Comparison of ENCODE assay signal across 12 cellular contexts in genomic region chr3:64221564-64222257, GRCh38. TPM values are rescaled to one million over a fixed set of nuclear protein-coding genes. Genes with fewer than 3 reads are reported as not detected.
A peak's percentile ranks its signal among the peaks of the same experiment; 100 is the strongest.
DNase-seq lines count a peak whose midpoint lies in the region; ATAC-seq and TF ChIP-seq lines count a peak whose summit lies in the region.
"Had no signal": no experiment of that assay in that cellular context is flagged by ENCODE, and none has a peak within 500 bp of the region (broad histone marks: within the 10 kb centered on the region; RNA-seq: fewer than 3 reads in every experiment).

No MANE protein-coding gene starts in this region.

- no TSS peak for BruUV-seq in mammary epithelial cell (replicated peaks; lab: Mats Ljungman, UMichigan)

- in situ Hi-C loops in mammary epithelial cell (cut with MboI; ENCODE audit: low sequenced_read_pairs in 2 of 2), result loop anchor here in 1 of 2 donors (10.0 kb wide), 1 partner anchor 197 kb away; the partner anchor contains the start of gene PSMD6
- in situ Hi-C loops in transverse colon (cut with MboI; ENCODE audit: low pct_ligation_motif_present in 1 of 4, low pct_unique_long_range_greater_than_20kb in 1 of 4, low sequenced_read_pairs in 3 of 4), result no loop called here

- H3K4me1 Mint-ChIP-seq in neural progenitor cell, result peaks cover 69% of the 10 kb centered on the region
- H3K4me1 Mint-ChIP-seq: activated T-helper 17 cell treated with anti-CD3 and anti-CD28 coated beads, Interleukin-2, amount 50 U/mL, for 72 hours had no signal

- TF ChIP-seq EP300 in transverse colon (IDR thresholded peaks at IDR 0.05; ENCODE audit: low read depth), result no peak

- ATAC-seq in GM19467 (IDR thresholded peaks at IDR 0.05; ENCODE audit: unreplicated experiment) (no peak), GM21737 (IDR thresholded peaks at IDR 0.05; ENCODE audit: unreplicated experiment) (no peak)
- ATAC-seq: activated CD8-positive, alpha-beta T cell treated with anti-CD3 and anti-CD28 coated beads for 36 hours; activated T-helper 17 cell treated with anti-CD3 and anti-CD28 coated beads, Interleukin-2, amount 50 U/mL, for 72 hours had no signal

- no peaks in the 10 kb centered on the region for H3K36me3 Mint-ChIP-seq in neural progenitor cell
- H3K36me3 Mint-ChIP-seq: memory B cell had no signal

- H3K27ac Mint-ChIP-seq in neural progenitor cell, result no peak overlapping the region
- H3K27ac Mint-ChIP-seq: activated CD8-positive, alpha-beta T cell treated with anti-CD3 and anti-CD28 coated beads for 36 hours; activated T-helper 17 cell treated with anti-CD3 and anti-CD28 coated beads, Interleukin-2, amount 50 U/mL, for 72 hours; memory B cell had no signal

- 82% methylated on average over 6 of the region's 6 CpGs for WGBS in mammary epithelial cell (ENCODE audit: low coverage, missing lambda C conversion rate)
- 82 to 83% methylated on average over 6 of the region's 6 CpGs for WGBS in esophagus squamous epithelium, 2 donors
- 71 to 78% methylated on average over 5 to 6 of the region's 6 CpGs for WGBS in transverse colon (ENCODE audit: low coverage in 1 of 2), 2 donors

- TF ChIP-seq POLR2A in breast epithelium (IDR thresholded peaks at IDR 0.05), result no peak
- TF ChIP-seq POLR2A in esophagus squamous epithelium (IDR thresholded peaks at IDR 0.05), result no peak
- TF ChIP-seq POLR2A in transverse colon (IDR thresholded peaks at IDR 0.05), result no peak

- no peaks in the 10 kb centered on the region for H3K9me3 Mint-ChIP-seq in neural progenitor cell
- H3K9me3 Mint-ChIP-seq: activated CD8-positive, alpha-beta T cell treated with anti-CD3 and anti-CD28 coated beads for 36 hours; activated T-helper 17 cell treated with anti-CD3 and anti-CD28 coated beads, Interleukin-2, amount 50 U/mL, for 72 hours; memory B cell had no signal

- TF ChIP-seq CTCF in breast epithelium (IDR thresholded peaks at IDR 0.05), result no peak
- no peak for TF ChIP-seq CTCF in mammary epithelial cell (conservative IDR thresholded peaks at IDR 0.05 in 1 of 2, IDR thresholded peaks at IDR 0.05 in 1 of 2; ENCODE audit: extremely low read depth in 1 of 2, insufficient read depth in 1 of 2, low read depth in 1 of 2, low read length in 2 of 2)
- no peak for TF ChIP-seq CTCF in esophagus squamous epithelium (IDR thresholded peaks at IDR 0.05)
- TF ChIP-seq CTCF in neural progenitor cell (IDR thresholded peaks at IDR 0.05), result no peak
- TF ChIP-seq CTCF in transverse colon (IDR thresholded peaks at IDR 0.05), result no peak

- H3K4me3 Mint-ChIP-seq in neural progenitor cell, result no peak overlapping the region
- H3K4me3 Mint-ChIP-seq: activated CD8-positive, alpha-beta T cell treated with anti-CD3 and anti-CD28 coated beads for 36 hours; activated T-helper 17 cell treated with anti-CD3 and anti-CD28 coated beads, Interleukin-2, amount 50 U/mL, for 72 hours had no signal

- H3K79me2 ChIP-seq in mammary epithelial cell (ENCODE audit: insufficient read depth, low read length), result peaks cover 96% of the 10 kb centered on the region
- H3K79me2 ChIP-seq in neural progenitor cell (ENCODE audit: low read depth), result peaks cover 24% of the 10 kb centered on the region

- H3K4me2 ChIP-seq in mammary epithelial cell (ENCODE audit: insufficient read depth, low read depth, low read length) (no peak overlapping the region), neural progenitor cell (peak overlapping the region; percentile 86)

- H3K4me3 ChIP-seq in breast epithelium, result peak overlapping the region in 1 of 3 donors; percentile 6
- H3K4me3 ChIP-seq in mammary epithelial cell (replicated peaks in 1 of 3; ENCODE audit: insufficient read depth in 1 of 3, low read depth in 2 of 3, low read length in 3 of 3), result no peak overlapping the region
- no peak overlapping the region for H3K4me3 ChIP-seq in esophagus squamous epithelium
- H3K4me3 ChIP-seq in neural progenitor cell, result no peak overlapping the region
- no peak overlapping the region for H3K4me3 ChIP-seq in transverse colon

- no peak overlapping the region for H2AFZ ChIP-seq in mammary epithelial cell (ENCODE audit: low read depth, low read length)
- no peak overlapping the region for H2AFZ ChIP-seq in neural progenitor cell (replicated peaks)

- peak overlapping the region; percentile 21 to 94 for H3K27ac ChIP-seq in breast epithelium
- no peak overlapping the region for H3K27ac ChIP-seq in mammary epithelial cell (ENCODE audit: insufficient read depth, low read depth, low read length)
- H3K27ac ChIP-seq in esophagus squamous epithelium, result peak overlapping the region in 3 of 4 donors; percentile 35 to 78 (median 59)
- H3K27ac ChIP-seq in neural progenitor cell, result no peak overlapping the region
- peak overlapping the region; percentile 64 to 84 (median 80) for H3K27ac ChIP-seq in transverse colon

- H3K36me3 ChIP-seq in breast epithelium (no peaks in the 10 kb centered on the region), mammary epithelial cell (ENCODE audit: insufficient read depth, low read length) (no peaks in the 10 kb centered on the region), esophagus squamous epithelium (no peaks in the 10 kb centered on the region), neural progenitor cell (no peaks in the 10 kb centered on the region), transverse colon (no peaks in the 10 kb centered on the region)

- CTCF ChIA-PET in mammary epithelial cell (lab: Charles Lee; ENCODE audit: low non-redundant PET), result no interaction called here

- intact Hi-C loops in breast epithelium (cut with DNase I; ENCODE audit: low total_unique reads), result no loop called here
- intact Hi-C loops in mammary epithelial cell (cut with micrococcal nuclease), result no loop called here
- intact Hi-C loops in esophagus squamous epithelium (cut with DNase I), result no loop called here
- intact Hi-C loops in transverse colon (cut with DNase I; ENCODE audit: low total_unique reads), result loop anchor here (5.0 kb wide), 1 partner anchor 41 kb away; no protein-coding TSS in a partner anchor

- H3K27me3 ChIP-seq in breast epithelium, result no peaks in the 10 kb centered on the region
- no peaks in the 10 kb centered on the region for H3K27me3 ChIP-seq in mammary epithelial cell (ENCODE audit: insufficient read depth, low read length)
- H3K27me3 ChIP-seq in esophagus squamous epithelium, result no peaks in the 10 kb centered on the region
- no peaks in the 10 kb centered on the region for H3K27me3 ChIP-seq in neural progenitor cell
- H3K27me3 ChIP-seq in transverse colon, result no peaks in the 10 kb centered on the region

- H3K9ac ChIP-seq in mammary epithelial cell (ENCODE audit: insufficient read depth, low read length), result no peak overlapping the region
- no peak overlapping the region for H3K9ac ChIP-seq in neural progenitor cell

- no peaks in the 10 kb centered on the region for H3K27me3 Mint-ChIP-seq in neural progenitor cell (ENCODE audit: insufficient read depth, low read depth)
- H3K27me3 Mint-ChIP-seq: memory B cell had no signal

- H3K9me3 ChIP-seq in breast epithelium (no peaks in the 10 kb centered on the region), mammary epithelial cell (replicated peaks; ENCODE audit: insufficient read depth, low read length) (no peaks in the 10 kb centered on the region), esophagus squamous epithelium (no peaks in the 10 kb centered on the region), neural progenitor cell (ENCODE audit: low read depth) (no peaks in the 10 kb centered on the region), transverse colon (no peaks in the 10 kb centered on the region)

- H3K4me1 ChIP-seq in breast epithelium, result peaks cover 7 to 18% of the 10 kb centered on the region in 2 donors
- H3K4me1 ChIP-seq in mammary epithelial cell (ENCODE audit: insufficient read depth, low read length), result peaks cover 43% of the 10 kb centered on the region
- H3K4me1 ChIP-seq in esophagus squamous epithelium, result peaks cover 6 to 94% (median 37%) of the 10 kb centered on the region in 3 donors
- peaks cover 72% of the 10 kb centered on the region for H3K4me1 ChIP-seq in neural progenitor cell
- peaks cover 6 to 74% (median 29%) of the 10 kb centered on the region in 4 donors for H3K4me1 ChIP-seq in transverse colon

- DNase-seq in breast epithelium (ENCODE audit: low spot score in 2 of 2) (no peak), mammary epithelial cell (no peak), esophagus squamous epithelium (lab: John Stamatoyannopoulos, UW) (no peak), neural progenitor cell (ENCODE audit: low spot score) (peak; percentile 57), transverse colon (no peak)
- no peak for DNase-seq in activated CD4-positive, CD25-positive, alpha-beta regulatory T cell (lab: John Stamatoyannopoulos, UW)
- DNase-seq: activated CD8-positive, alpha-beta T cell treated with anti-CD3 and anti-CD28 coated beads for 36 hours; posterior cingulate gyrus had no signal

- no peaks in the 10 kb centered on the region for H4K20me1 ChIP-seq in mammary epithelial cell (ENCODE audit: insufficient read depth, low read length)
- H4K20me1 ChIP-seq in neural progenitor cell (ENCODE audit: low read depth), result peaks cover 11% of the 10 kb centered on the region

- peaks cover 42% of the 10 kb centered on the region for H3F3A ChIP-seq in neural progenitor cell (ENCODE audit: low read depth)

- dilution Hi-C loops in mammary epithelial cell (cut with HindIII; ENCODE audit: low sequenced_read_pairs), result no loop called here

RNA-seq across cellular contexts. Expression of gene PRICKLE2, which starts 3.6 kb away (rescaled TPM):
- total RNA-seq in breast epithelium (10 to 100 TPM; 35.1 to 72.5 (median 44.5) TPM), mammary epithelial cell (10 to 100 TPM; 23.2 to 50.5 TPM), esophagus squamous epithelium (10 to 100 TPM in 2 of 4 donors, 1 to 10 TPM in 2; 3.4 to 29.2 (median 12.6) TPM), neural progenitor cell (ENCODE audit: low replicate concordance) (10.7 and 11.5 TPM in 2 replicates), transverse colon (10 to 100 TPM in 3 of 4 donors, 1 to 10 TPM in 1; 8.5 to 38.4 (median 17.4) TPM)
- 8.6 TPM for polyA plus RNA-seq in mammary epithelial cell
- polyA minus RNA-seq in mammary epithelial cell, result 50.8 TPM
- total RNA-seq: activated CD8-positive, alpha-beta T cell treated with anti-CD3 and anti-CD28 coated beads for 36 hours; activated T-helper 17 cell treated with anti-CD3 and anti-CD28 coated beads, Interleukin-2, amount 50 U/mL, for 72 hours had no signal

Comparison
In these comparisons a context has a peak if more than half of its experiments do, and no peak if none do; other contexts are left out.
1. H3K27ac ChIP-seq: peak in breast epithelium (2 of 2), esophagus squamous epithelium (3 of 4) and transverse colon (4 of 4); none in mammary epithelial cell (single experiment) and neural progenitor cell (single experiment).